ENCODE assay signal across 11 cellular contexts in genomic region chr10:62025901-62026879, GRCh38.
DNase-seq lines count a peak whose midpoint lies in the region; ATAC-seq and TF ChIP-seq lines count a peak whose summit lies in the region.
"Had no signal": no experiment of that assay in that cellular context is flagged by ENCODE, and none has a peak within 500 bp of the region (broad histone marks: within the 10 kb centered on the region; RNA-seq: fewer than 3 reads in every experiment).

No MANE protein-coding gene starts in this region.

- TF ChIP-seq CTCF in epithelial cell of esophagus (IDR thresholded peaks at IDR 0.05; ENCODE audit: insufficient read depth, low read depth, low read length, missing control alignments) (no peak), osteoblast (IDR thresholded peaks at IDR 0.05; ENCODE audit: extremely low read depth, low read depth, low read length) (no peak)

- peaks cover 44% of the 10 kb centered on the region for H3K4me1 ChIP-seq in osteoblast (ENCODE audit: insufficient read depth, low read length)

- no peaks in the 10 kb centered on the region for H3K27me3 ChIP-seq in osteoblast (ENCODE audit: insufficient read depth, low read length)
- H3K27me3 ChIP-seq: body of pancreas had no signal

- H3K9me3 ChIP-seq in osteoblast (ENCODE audit: low read depth, low read length) = no peaks in the 10 kb centered on the region
- H3K9me3 ChIP-seq: body of pancreas had no signal

- H3K36me3 ChIP-seq in osteoblast (ENCODE audit: insufficient read depth, low read length) = no peaks in the 10 kb centered on the region

- H3K4me2 ChIP-seq in osteoblast (ENCODE audit: insufficient read depth, low read length) = peak overlapping the region; percentile 22

- ATAC-seq in HG02571 (IDR thresholded peaks at IDR 0.05; ENCODE audit: unreplicated experiment) = no peak
- ATAC-seq: body of pancreas had no signal

- H4K20me1 ChIP-seq in osteoblast (ENCODE audit: insufficient read depth, low read length) = no peaks in the 10 kb centered on the region

- H3K27ac ChIP-seq in osteoblast (ENCODE audit: low read depth, low read length) = peak overlapping the region; percentile 50
- H3K27ac ChIP-seq: body of pancreas had no signal

- H3K79me2 ChIP-seq in osteoblast (ENCODE audit: insufficient read depth, low read length) = peaks cover 20% of the 10 kb centered on the region

- no peak overlapping the region for H2AFZ ChIP-seq in osteoblast (ENCODE audit: low read length)

- no peak overlapping the region for H3K4me3 ChIP-seq in epithelial cell of esophagus (ENCODE audit: low read length)
- H3K4me3 ChIP-seq in osteoblast (ENCODE audit: insufficient read depth, low read length) = no peak overlapping the region
- H3K4me3 ChIP-seq: body of pancreas had no signal

- DNase-seq in EH (ENCODE audit: low read depth) (peak; percentile 89), NCI-H226 (peak; percentile 64), epithelial cell of esophagus (ENCODE audit: low read depth) (peak; percentile 92), osteoblast (ENCODE audit: insufficient read length, low spot score, missing footprints) (no peak), MV-4-11 (lab: John Stamatoyannopoulos, UW) (no peak), islet precursor cell (no peak)
- DNase-seq: body of pancreas, erythroblast, KBM-7, OCI-M1 had no signal

Comparison
In these comparisons a context has a peak if more than half of its experiments do, and no peak if none do; other contexts are left out.
1. DNase-seq: peak in EH (single experiment), NCI-H226 (single experiment) and epithelial cell of esophagus (single experiment); none in osteoblast (single experiment), MV-4-11 (single experiment) and islet precursor cell (single experiment).